In the genomic region with DNA sequence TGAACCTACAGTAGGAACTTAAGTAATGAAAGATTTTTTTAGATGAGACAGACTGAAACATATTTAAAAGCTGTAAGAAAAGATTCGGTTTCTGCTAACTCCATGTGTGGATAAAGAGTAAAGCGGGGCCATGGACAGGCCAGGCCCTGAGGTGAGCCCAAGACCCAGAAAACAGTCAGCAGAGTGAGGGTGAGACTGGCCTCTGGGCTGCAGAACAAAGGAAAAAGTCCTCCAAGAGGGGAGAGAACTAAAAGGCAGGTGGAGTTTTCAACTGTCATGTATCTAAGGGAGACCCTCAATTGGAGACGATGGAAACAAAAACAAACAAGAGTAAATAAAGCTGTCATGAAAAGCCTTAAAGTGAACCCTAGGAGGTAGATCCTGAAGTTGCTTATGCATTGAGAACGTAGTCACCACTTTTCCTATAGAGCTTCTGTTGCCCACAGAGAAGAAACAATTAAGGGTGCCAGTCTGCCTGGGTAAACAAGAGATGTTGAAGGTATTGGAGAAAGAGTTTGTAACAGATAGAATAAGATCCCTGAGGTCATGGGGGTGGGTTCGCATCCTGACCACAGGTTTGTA, we compare ENCODE assay signal across 19 cellular contexts.
"Had no signal": no experiment of that assay in that cellular context is flagged by ENCODE, and none has a peak within 500 bp of the region (broad histone marks: within the 10 kb centered on the region; RNA-seq: fewer than 3 reads in every experiment).

No MANE protein-coding gene starts in this region.

- H3K9me3 ChIP-seq: mucosa of descending colon, prostate gland, right lobe of liver, tibial nerve had no signal

- H3K4me1 Mint-ChIP-seq: activated CD4-positive, alpha-beta T cell treated with anti-CD3 and anti-CD28 coated beads for 36 hours; activated T-helper 17 cell treated with anti-CD3 and anti-CD28 coated beads, Interleukin-2, amount 50 U/mL, for 72 hours; immature natural killer cell; naive thymus-derived CD8-positive, alpha-beta T cell; stimulated activated memory B cell treated with anti-CD40 and anti-IgM and Interleukin-4, amounts not matched to agents 10 μg/mL and 1 μg/mL and 100 μg/mL, for 72 hours had no signal

- H3K27me3 Mint-ChIP-seq: activated CD4-positive, alpha-beta T cell treated with anti-CD3 and anti-CD28 coated beads for 36 hours; activated T-helper 17 cell treated with anti-CD3 and anti-CD28 coated beads, Interleukin-2, amount 50 U/mL, for 72 hours; effector memory CD8-positive, alpha-beta T cell; stimulated activated memory B cell treated with anti-CD40 and anti-IgM and Interleukin-4, amounts not matched to agents 10 μg/mL and 1 μg/mL and 100 μg/mL, for 72 hours had no signal

- H3K36me3 ChIP-seq: prostate gland, right lobe of liver, spleen, tibial nerve had no signal

- H3K4me3 ChIP-seq: mucosa of descending colon, prostate gland, right lobe of liver, spleen, tibial nerve had no signal

- H3K27me3 ChIP-seq: right lobe of liver, spleen, tibial nerve had no signal

- H3K4me1 ChIP-seq: prostate gland, right lobe of liver, spleen had no signal

- DNase-seq: activated CD4-positive, alpha-beta T cell treated with anti-CD3 and anti-CD28 coated beads for 36 hours; activated CD8-positive, alpha-beta T cell treated with anti-CD3 and anti-CD28 coated beads, Interleukin-2, amount 10 ng/mL, durations not matched to agents 7 days and 5 days; activated naive CD4-positive, alpha-beta T cell treated with anti-CD3 and anti-CD28 coated beads for 36 hours; effector memory CD8-positive, alpha-beta T cell; hippocampal formation; immature natural killer cell; left colon; mammary epithelial cell; mucosa of descending colon; naive thymus-derived CD8-positive, alpha-beta T cell; occipital lobe; right lobe of liver; spleen; stimulated activated CD4-positive, alpha-beta T cell treated with anti-CD3 and anti-CD28 coated beads, Interleukin-1b, Interleukin-23, amount 100 ng/mL, for 48 hours; T1000 had no signal

- H3K27ac ChIP-seq: prostate gland, right lobe of liver, spleen, tibial nerve had no signal

- H3K36me3 Mint-ChIP-seq: immature natural killer cell; naive thymus-derived CD8-positive, alpha-beta T cell; stimulated activated memory B cell treated with anti-CD40 and anti-IgM and Interleukin-4, amounts not matched to agents 10 μg/mL and 1 μg/mL and 100 μg/mL, for 72 hours had no signal

- ATAC-seq: activated CD4-positive, alpha-beta T cell treated with anti-CD3 and anti-CD28 coated beads for 36 hours; activated CD8-positive, alpha-beta T cell treated with anti-CD3 and anti-CD28 coated beads, Interleukin-2, amount 10 ng/mL, durations not matched to agents 7 days and 5 days; activated T-helper 17 cell treated with anti-CD3 and anti-CD28 coated beads, Interleukin-2, amount 50 U/mL, for 72 hours; effector memory CD8-positive, alpha-beta T cell; left colon; mucosa of descending colon; naive thymus-derived CD8-positive, alpha-beta T cell; right lobe of liver; stimulated activated memory B cell treated with anti-CD40 and anti-IgM and Interleukin-4, amounts not matched to agents 10 μg/mL and 1 μg/mL and 100 μg/mL, for 72 hours had no signal

- H3K4me3 Mint-ChIP-seq: activated CD4-positive, alpha-beta T cell treated with anti-CD3 and anti-CD28 coated beads for 36 hours; activated CD8-positive, alpha-beta T cell treated with anti-CD3 and anti-CD28 coated beads, Interleukin-2, amount 10 ng/mL, durations not matched to agents 7 days and 5 days; activated naive CD4-positive, alpha-beta T cell treated with anti-CD3 and anti-CD28 coated beads for 36 hours; activated T-helper 17 cell treated with anti-CD3 and anti-CD28 coated beads, Interleukin-2, amount 50 U/mL, for 72 hours; effector memory CD8-positive, alpha-beta T cell; immature natural killer cell; naive thymus-derived CD8-positive, alpha-beta T cell; stimulated activated memory B cell treated with anti-CD40 and anti-IgM and Interleukin-4, amounts not matched to agents 10 μg/mL and 1 μg/mL and 100 μg/mL, for 72 hours had no signal

- H3K9me3 Mint-ChIP-seq: activated naive CD4-positive, alpha-beta T cell treated with anti-CD3 and anti-CD28 coated beads for 36 hours; activated T-helper 17 cell treated with anti-CD3 and anti-CD28 coated beads, Interleukin-2, amount 50 U/mL, for 72 hours; effector memory CD8-positive, alpha-beta T cell had no signal

- H3K27ac Mint-ChIP-seq: activated CD4-positive, alpha-beta T cell treated with anti-CD3 and anti-CD28 coated beads for 36 hours; activated CD8-positive, alpha-beta T cell treated with anti-CD3 and anti-CD28 coated beads, Interleukin-2, amount 10 ng/mL, durations not matched to agents 7 days and 5 days; activated naive CD4-positive, alpha-beta T cell treated with anti-CD3 and anti-CD28 coated beads for 36 hours; activated T-helper 17 cell treated with anti-CD3 and anti-CD28 coated beads, Interleukin-2, amount 50 U/mL, for 72 hours; effector memory CD8-positive, alpha-beta T cell; immature natural killer cell; naive thymus-derived CD8-positive, alpha-beta T cell; stimulated activated memory B cell treated with anti-CD40 and anti-IgM and Interleukin-4, amounts not matched to agents 10 μg/mL and 1 μg/mL and 100 μg/mL, for 72 hours had no signal
